Comparison of ENCODE assay signal across 8 cellular contexts in genomic region chr16:3443108-3444031, GRCh38. TPM values are rescaled to one million over a fixed set of nuclear protein-coding genes. Genes with fewer than 3 reads are reported as not detected.
DNase-seq lines count a peak whose midpoint lies in the region; ATAC-seq, FAIRE-seq and TF ChIP-seq lines count a peak whose summit lies in the region.

Gene NAA60, plus strand, starts transcription at chr16:3443680. Its CDS starts 32,548 bp downstream, at chr16:3476228.
Gene ZNF597, minus strand, starts transcription at chr16:3443504. Its CDS starts 351 bp downstream, at chr16:3443153.

- POLR2A ChIA-PET in WTC11 (lab: Charles Lee): interaction anchor here (0.7 to 1.6 kb wide), 5 partner anchors 14 to 438 kb away, joined by 3 to 10 read pairs (median 4); partner anchors contain the start of genes ZNF174 and ZSCAN32

- H3K36me3 ChIP-seq in small intestine (ENCODE audit: control insufficient read depth in 2 of 2, insufficient read depth in 2 of 2, low read length in 2 of 2): no peaks in the 10 kb centered on the region

- TF ChIP-seq POLR2A in GM15510 (IDR thresholded peaks at IDR 0.05; ENCODE audit: borderline replicate concordance, extremely low read depth, insufficient read length): peak; percentile 46

- H3K4me3 ChIP-seq in cardiac fibroblast (replicated peaks in 1 of 2; ENCODE audit: low read depth in 2 of 2, low read length in 2 of 2) (peak within 1 kb of the TSS; percentile 72), small intestine (ENCODE audit: low read depth in 1 of 2, low read length in 2 of 2) (peak within 1 kb of the TSS; percentile 44 to 58)

- CTCF ChIA-PET in WTC11 (lab: Charles Lee): interaction anchor here (0.8 to 1.8 kb wide), 8 partner anchors 12 to 291 kb away, joined by 3 to 13 read pairs (median 4); partner anchors contain the start of genes CLUAP1, ZNF174 and ZSCAN32

- H3K27me3 ChIP-seq in small intestine (ENCODE audit: control insufficient read depth in 2 of 2, insufficient read depth in 2 of 2, low read length in 2 of 2): no peaks in the 10 kb centered on the region

- H3K4me1 ChIP-seq in small intestine (ENCODE audit: control insufficient read depth in 2 of 2, insufficient read depth in 1 of 2, low read depth in 1 of 2, low read length in 1 of 2): peaks cover 0 to 2% of the 10 kb centered on the region in 2 donors

- peak within 1 kb of the TSS; percentile 59 to 85 for H3K27ac ChIP-seq in small intestine (ENCODE audit: low read depth in 1 of 2, low read length in 1 of 2)

- no peak for FAIRE-seq in small intestine (lab: Jason Lieb, UNC)

- WGBS in small intestine, 3 donors: 42 to 51% (median 47%) methylated on average over 61 of the region's 61 CpGs

- no peaks in the 10 kb centered on the region; the same call in 1 of the 2 replicates for H3K27me3 Mint-ChIP-seq in WTC11 (ENCODE audit: low read depth)

- H3K36me3 Mint-ChIP-seq in WTC11: peaks cover 31% of the 10 kb centered on the region

- H3K4me3 Mint-ChIP-seq in WTC11: peak within 1 kb of the TSS; percentile 97

- ATAC-seq in HG02885 (IDR thresholded peaks at IDR 0.05; ENCODE audit: poor library complexity, unreplicated experiment) (peak; percentile 91), WTC11 (peak; percentile 95)

- no peaks in the 10 kb centered on the region for H3K9me3 ChIP-seq in small intestine (ENCODE audit: control insufficient read depth, low read depth)

- peak within 1 kb of the TSS; percentile 89 for H3K27ac Mint-ChIP-seq in WTC11

- peaks cover 20% of the 10 kb centered on the region for H3K9me3 Mint-ChIP-seq in WTC11

- H3K4me1 Mint-ChIP-seq in WTC11: 0 out of 2 replicates have a peak, but pooled peaks cover 6% of the 10 kb centered on the region

- TF ChIP-seq CTCF in WTC11 (IDR thresholded peaks at IDR 0.05) (no peak), cardiac fibroblast (IDR thresholded peaks at IDR 0.05; ENCODE audit: low read depth, low read length) (no peak)

- DNase-seq in NCI-H2081 treated with DMSO at 0.1 percent for 48 hours (lab: John Stamatoyannopoulos, UW): peak; percentile 88
- peak; percentile 76 for DNase-seq in WTC11 (ENCODE audit: low spot score)
- peak; percentile 93 to 95 for DNase-seq in cardiac fibroblast (ENCODE audit: low read depth in 2 of 2)
- DNase-seq in iPS-NIHi7 (ENCODE audit: extremely low spot score): peak; percentile 93
- peak; percentile 93 for DNase-seq in small intestine
- no peak for DNase-seq in Kasumi-1 (lab: John Stamatoyannopoulos, UW)

TF ChIP-seq in WTC11, 78 proteins besides CTCF, POLR2A, EP300 and RAD21:
- TF ChIP-seq ARID4B (CRISPR knock-in tag; IDR thresholded peaks at IDR 0.05; ENCODE audit: borderline replicate concordance): peak; percentile 18; the same call in 1 of the 2 replicates
- peak; percentile 52 for TF ChIP-seq NFYB (CRISPR knock-in tag; conservative IDR thresholded peaks at IDR 0.05; ENCODE audit: low read depth)
- no peak for TF ChIP-seq ZNF512 (CRISPR knock-in tag; IDR thresholded peaks at IDR 0.05; ENCODE audit: borderline replicate concordance)
- TF ChIP-seq MAX (CRISPR knock-in tag; IDR thresholded peaks at IDR 0.05): 0 out of 2 replicates have a peak, but pooled peaks have one; percentile 50

RNA-seq across cellular contexts. Expression of gene NAA60, which starts in this region (rescaled TPM):
- total RNA-seq in WTC11 (2021): 44.8 to 50.3 TPM (median 46.4 TPM) in 3 replicates
- 100 to 1,000 TPM in 1 of 3 donors, 10 to 100 TPM in 2; 51.2 to 102 (median 69.2) TPM for polyA plus RNA-seq in small intestine

RNA-seq across cellular contexts. Expression of gene ZNF597, which starts in this region (rescaled TPM):
- total RNA-seq in WTC11 (2021): 1.3 to 2.2 TPM (median 1.4 TPM) in 3 replicates
- under 1 TPM; 0.45 to 0.95 (median 0.81) TPM for polyA plus RNA-seq in small intestine

Comparison
In these comparisons a context has a peak if more than half of its experiments do, and no peak if none do; other contexts are left out.
1. DNase-seq: peak in NCI-H2081 treated with DMSO at 0.1 percent for 48 hours (single experiment), WTC11 (single experiment), cardiac fibroblast (2 of 2), iPS-NIHi7 (single experiment) and small intestine (single experiment); none in Kasumi-1 (0 of 2).